Comparison of ENCODE assay signal across 40 cellular contexts in genomic region chr12:112878488-112878887, GRCh38. TPM values are rescaled to one million over a fixed set of nuclear protein-coding genes. Genes with fewer than 3 reads are reported as not detected.
"Had no signal": no experiment of that assay in that cellular context is flagged by ENCODE, and none has a peak within 500 bp of the region (broad histone marks: within the 10 kb centered on the region; RNA-seq: fewer than 3 reads in every experiment).

No MANE protein-coding gene starts in this region.

- H3K27ac ChIP-seq: adrenal gland, body of pancreas, brain microvascular endothelial cell, breast epithelium, cardiac muscle cell, VCaP had no signal

- H3K27me3 ChIP-seq: adrenal gland, body of pancreas, cardiac muscle cell had no signal

- H3K27ac Mint-ChIP-seq: activated B cell treated with CpG ODN at 0.5 μM for 24 hours; activated CD4-positive, alpha-beta memory T cell treated with anti-CD3 and anti-CD28 coated beads for 36 hours; activated CD4-positive, alpha-beta T cell treated with anti-CD3 and anti-CD28 coated beads, Interleukin-2, amount 10 ng/mL, durations not matched to agents 24 days and 14 days; activated CD8-positive, alpha-beta T cell treated with anti-CD3 and anti-CD28 coated beads for 36 hours; activated naive CD4-positive, alpha-beta T cell treated with anti-CD3 and anti-CD28 coated beads for 36 hours; activated naive CD4-positive, alpha-beta T cell treated with anti-CD3 and anti-CD28 coated beads, Interleukin-2, amount 50 U/mL, for 72 hours; activated naive CD8-positive, alpha-beta T cell treated with anti-CD3 and anti-CD28 coated beads for 36 hours; activated T-cell treated with anti-CD3 and anti-CD28 coated beads, Interleukin-2, amount 50 U/mL, for 72 hours; activated T-helper 1 cell treated with anti-CD3 and anti-CD28 coated beads, Interleukin-12 subunit alpha, Interleukin-12 subunit beta, Interleukin-2, Interleukin-4 antibody, amounts not matched to agents 30 ng/mL and 10 ng/mL and 1 ng/mL, durations not matched to agents 14 hours and 24 hours and 36 hours; activated T-helper 17 cell treated with anti-CD3 and anti-CD28 coated beads, Interleukin-2, amount 50 U/mL, for 72 hours; T-helper 1 cell treated with Interleukin-12 subunit alpha and Interleukin-12 subunit beta and Interleukin-4 antibody, amounts not matched to agents 30 μg/mL and 1 μg/mL, for 36 hours; T-helper 2 cell treated with Interferon-gamma antibody and Interleukin-4, amounts not matched to agents 5 μg/mL and 100 μg/mL, for 36 hours had no signal

- H3K4me3 ChIP-seq: adrenal gland, body of pancreas, breast epithelium, cardiac muscle cell had no signal

- H3K4me3 Mint-ChIP-seq: activated B cell treated with CpG ODN at 0.5 μM for 24 hours; activated CD4-positive, alpha-beta memory T cell treated with anti-CD3 and anti-CD28 coated beads for 36 hours; activated CD4-positive, alpha-beta T cell treated with anti-CD3 and anti-CD28 coated beads, Interleukin-2, amount 10 ng/mL, durations not matched to agents 24 days and 14 days; activated CD8-positive, alpha-beta T cell treated with anti-CD3 and anti-CD28 coated beads for 36 hours; activated naive CD4-positive, alpha-beta T cell treated with anti-CD3 and anti-CD28 coated beads for 36 hours; activated naive CD8-positive, alpha-beta T cell treated with anti-CD3 and anti-CD28 coated beads for 36 hours; activated T-cell treated with anti-CD3 and anti-CD28 coated beads, Interleukin-2, amount 50 U/mL, for 4 hours; activated T-cell treated with anti-CD3 and anti-CD28 coated beads, Interleukin-2, amount 50 U/mL, for 72 hours; activated T-helper 1 cell treated with anti-CD3 and anti-CD28 coated beads, Interleukin-12 subunit alpha, Interleukin-12 subunit beta, Interleukin-2, Interleukin-4 antibody, amounts not matched to agents 30 ng/mL and 10 ng/mL and 1 ng/mL, durations not matched to agents 14 hours and 24 hours and 36 hours; activated T-helper 17 cell treated with anti-CD3 and anti-CD28 coated beads, Interleukin-2, amount 50 U/mL, for 72 hours; central memory CD8-positive, alpha-beta T cell; T-helper 1 cell treated with Interleukin-12 subunit alpha and Interleukin-12 subunit beta and Interleukin-4 antibody, amounts not matched to agents 30 μg/mL and 1 μg/mL, for 36 hours; T-helper 2 cell treated with Interferon-gamma antibody and Interleukin-4, amounts not matched to agents 5 μg/mL and 100 μg/mL, for 36 hours had no signal

- H3K36me3 Mint-ChIP-seq: activated CD4-positive, alpha-beta memory T cell treated with anti-CD3 and anti-CD28 coated beads for 36 hours; activated naive CD4-positive, alpha-beta T cell treated with anti-CD3 and anti-CD28 coated beads, Interleukin-2, amount 50 U/mL, for 72 hours; activated naive CD8-positive, alpha-beta T cell treated with anti-CD3 and anti-CD28 coated beads for 36 hours had no signal

- DNase-seq: activated B cell treated with CpG ODN at 0.5 μM for 24 hours; activated CD4-positive, alpha-beta memory T cell treated with anti-CD3 and anti-CD28 coated beads for 36 hours; activated CD4-positive, alpha-beta T cell treated with anti-CD3 and anti-CD28 coated beads for 4 hours; activated CD4-positive, alpha-beta T cell treated with anti-CD3 and anti-CD28 coated beads, Interleukin-2, amount 10 ng/mL, durations not matched to agents 24 days and 14 days; activated CD4-positive, alpha-beta T cell treated with anti-CD3 and anti-CD28 coated beads, Interleukin-2, amount 50 U/mL, for 1 hour; activated CD4-positive, alpha-beta T cell treated with anti-CD3 and anti-CD28 coated beads, Interleukin-2, amount 50 U/mL, for 4 hours; activated CD4-positive, CD25-positive, alpha-beta regulatory T cell treated with anti-CD3 and anti-CD28 coated beads, Interleukin-2, amount 50 U/mL, for 72 hours; activated CD8-positive, alpha-beta memory T cell treated with anti-CD3 and anti-CD28 coated beads, Interleukin-2, amount 50 U/mL, for 4 hours; activated CD8-positive, alpha-beta T cell treated with anti-CD3 and anti-CD28 coated beads for 36 hours; activated effector memory CD4-positive, alpha-beta T cell treated with anti-CD3 and anti-CD28 coated beads, Interleukin-2, amount 50 U/mL, for 16 hours; activated gamma-delta T cell treated with Interleukin-2 at 50 U/mL for 16 hours; activated naive CD4-positive, alpha-beta T cell; activated naive CD4-positive, alpha-beta T cell treated with anti-CD3 and anti-CD28 coated beads for 36 hours; activated naive CD4-positive, alpha-beta T cell treated with anti-CD3 and anti-CD28 coated beads, Interleukin-2, amount 50 U/mL, for 16 hours; activated naive CD8-positive, alpha-beta T cell treated with anti-CD3 and anti-CD28 coated beads for 36 hours; activated T-cell treated with anti-CD3 and anti-CD28 coated beads for 4 hours; activated T-cell treated with anti-CD3 and anti-CD28 coated beads, Interleukin-2, amount 50 U/mL, for 1 hour; activated T-cell treated with anti-CD3 and anti-CD28 coated beads, Interleukin-2, amount 50 U/mL, for 4 hours; activated T-cell treated with anti-CD3 and anti-CD28 coated beads, Interleukin-2, amount 50 U/mL, for 72 hours; adrenal gland; amniotic stem cell; aorta; body of pancreas; brain microvascular endothelial cell; caudate nucleus; cerebellar nuclear complex; T-helper 2 cell; T-helper 9 cell had no signal

- H3K36me3 ChIP-seq: adrenal gland, brain microvascular endothelial cell, breast epithelium, cardiac muscle cell had no signal

- H3K4me1 Mint-ChIP-seq: activated B cell treated with CpG ODN at 0.5 μM for 24 hours; activated CD4-positive, alpha-beta T cell treated with anti-CD3 and anti-CD28 coated beads, Interleukin-2, amount 10 ng/mL, durations not matched to agents 24 days and 14 days; activated naive CD8-positive, alpha-beta T cell treated with anti-CD3 and anti-CD28 coated beads for 36 hours; activated T-helper 17 cell treated with anti-CD3 and anti-CD28 coated beads, Interleukin-2, amount 50 U/mL, for 72 hours; central memory CD8-positive, alpha-beta T cell had no signal

- H3K9me3 Mint-ChIP-seq: activated B cell treated with CpG ODN at 0.5 μM for 24 hours; activated CD4-positive, alpha-beta memory T cell treated with anti-CD3 and anti-CD28 coated beads for 36 hours; activated CD4-positive, alpha-beta T cell treated with anti-CD3 and anti-CD28 coated beads, Interleukin-2, amount 10 ng/mL, durations not matched to agents 24 days and 14 days; activated CD8-positive, alpha-beta T cell treated with anti-CD3 and anti-CD28 coated beads for 36 hours; activated naive CD4-positive, alpha-beta T cell treated with anti-CD3 and anti-CD28 coated beads for 36 hours; activated naive CD4-positive, alpha-beta T cell treated with anti-CD3 and anti-CD28 coated beads, Interleukin-2, amount 50 U/mL, for 72 hours; activated naive CD8-positive, alpha-beta T cell treated with anti-CD3 and anti-CD28 coated beads for 36 hours; activated T-cell treated with anti-CD3 and anti-CD28 coated beads, Interleukin-2, amount 50 U/mL, for 4 hours; activated T-cell treated with anti-CD3 and anti-CD28 coated beads, Interleukin-2, amount 50 U/mL, for 72 hours; activated T-helper 1 cell treated with anti-CD3 and anti-CD28 coated beads, Interleukin-12 subunit alpha, Interleukin-12 subunit beta, Interleukin-2, Interleukin-4 antibody, amounts not matched to agents 30 ng/mL and 10 ng/mL and 1 ng/mL, durations not matched to agents 14 hours and 24 hours and 36 hours; activated T-helper 17 cell treated with anti-CD3 and anti-CD28 coated beads, Interleukin-2, amount 50 U/mL, for 72 hours; central memory CD8-positive, alpha-beta T cell; T-helper 1 cell treated with Interleukin-12 subunit alpha and Interleukin-12 subunit beta and Interleukin-4 antibody, amounts not matched to agents 30 μg/mL and 1 μg/mL, for 36 hours; T-helper 2 cell treated with Interferon-gamma antibody and Interleukin-4, amounts not matched to agents 5 μg/mL and 100 μg/mL, for 36 hours had no signal

- ATAC-seq: activated CD8-positive, alpha-beta T cell treated with anti-CD3 and anti-CD28 coated beads for 36 hours; activated naive CD4-positive, alpha-beta T cell treated with anti-CD3 and anti-CD28 coated beads, Interleukin-2, amount 50 U/mL, for 72 hours; activated T-cell treated with anti-CD3 and anti-CD28 coated beads, Interleukin-2, amount 50 U/mL, for 4 hours; activated T-cell treated with anti-CD3 and anti-CD28 coated beads, Interleukin-2, amount 50 U/mL, for 72 hours; activated T-helper 17 cell treated with anti-CD3 and anti-CD28 coated beads, Interleukin-2, amount 50 U/mL, for 72 hours; body of pancreas had no signal

- H3K4me1 ChIP-seq: adrenal gland, body of pancreas, breast epithelium had no signal

- FAIRE-seq: astrocyte, TTC549 had no signal

- H3K9me3 ChIP-seq: adrenal gland, body of pancreas, breast epithelium had no signal

RNA-seq across cellular contexts. Expression of gene OAS1, which starts 28.3 kb away (rescaled TPM):
- total RNA-seq: cardiac muscle cell, chondrocyte had no signal
- polyA plus RNA-seq: cardiac muscle cell had no signal

RNA-seq across cellular contexts. Expression of gene OAS3, which starts 59.8 kb away (rescaled TPM):
- polyA plus RNA-seq: cardiac muscle cell had no signal
